ENCODE assay signal across 8 cellular contexts in genomic region chr19:40091205-40092129, GRCh38. TPM values are rescaled to one million over a fixed set of nuclear protein-coding genes. Genes with fewer than 3 reads are reported as not detected.
DNase-seq lines count a peak whose midpoint lies in the region; ATAC-seq and TF ChIP-seq lines count a peak whose summit lies in the region.

No MANE protein-coding gene starts in this region.

- H3K4me3 Mint-ChIP-seq in IgD-negative memory B cell: peak overlapping the region; percentile 99 to 100 (median 100)

- peaks cover 0 to 7% of the 10 kb centered on the region in 2 donors for H3K27me3 ChIP-seq in muscle layer of colon (ENCODE audit: control insufficient read depth in 1 of 2, insufficient read depth in 2 of 2, low read length in 2 of 2)

- no peaks in the 10 kb centered on the region for H3K9me3 ChIP-seq in muscle layer of colon (ENCODE audit: low read length)

- in situ Hi-C loops in G401 (cut with HindIII; ENCODE audit: low sequenced_read_pairs): no loop called here

- ATAC-seq in HG03460 (IDR thresholded peaks at IDR 0.05; ENCODE audit: unreplicated experiment): no peak

- H3K9me3 Mint-ChIP-seq in IgD-negative memory B cell: peaks cover 2 to 11% (median 4%) of the 10 kb centered on the region in 3 donors

- peak overlapping the region; percentile 83 for H3K9ac ChIP-seq in muscle layer of colon (ENCODE audit: low read length)

- H3K36me3 Mint-ChIP-seq in IgD-negative memory B cell: peaks cover 3% of the 10 kb centered on the region

- peak overlapping the region; percentile 92 to 100 (median 98) for H3K27ac Mint-ChIP-seq in IgD-negative memory B cell

- TF ChIP-seq CTCF in AG10803 (conservative IDR thresholded peaks at IDR 0.05; ENCODE audit: low read length): no peak
- TF ChIP-seq CTCF in choroid plexus epithelial cell (conservative IDR thresholded peaks at IDR 0.05; ENCODE audit: low read depth, low read length): no peak

- H3K27me3 Mint-ChIP-seq in IgD-negative memory B cell: peaks cover 6% of the 10 kb centered on the region

- no peaks in the 10 kb centered on the region for H3K4me1 ChIP-seq in muscle layer of colon (ENCODE audit: insufficient read depth, low read length)

- no peaks in the 10 kb centered on the region for H3K36me3 ChIP-seq in muscle layer of colon (ENCODE audit: insufficient read depth, low read length)

- peaks cover 31 to 40% (median 35%) of the 10 kb centered on the region in 3 donors for H3K4me1 Mint-ChIP-seq in IgD-negative memory B cell

- DNase-seq in AG10803 (ENCODE audit: low read depth): no peak
- no peak for DNase-seq in choroid plexus epithelial cell (ENCODE audit: low read depth)
- DNase-seq in NAMALWA (ENCODE audit: low spot score): no peak
- DNase-seq in G401 (ENCODE audit: low spot score): no peak
- DNase-seq in activated gamma-delta T cell treated with Interleukin-2 at 50 U/mL for 16 hours: no peak

- peak overlapping the region; percentile 96 for H3K27ac ChIP-seq in muscle layer of colon (ENCODE audit: low read depth, low read length)

- H3K4me3 ChIP-seq in AG10803 (ENCODE audit: low read length) (peak overlapping the region; percentile 86), choroid plexus epithelial cell (ENCODE audit: low read depth, low read length) (peak overlapping the region; percentile 96), muscle layer of colon (ENCODE audit: low read depth in 1 of 2, low read length in 2 of 2) (peak overlapping the region; percentile 87 to 96)

RNA-seq across cellular contexts. Expression of gene ZNF780A, which starts 0.7 kb away (rescaled TPM):
- 9.6 TPM for polyA plus RNA-seq in IgD-negative memory B cell
- 9.7 and 10.2 TPM in 2 replicates for total RNA-seq in G401 (2014; rRNA removed; shearing (Covaris generic))

RNA-seq across cellular contexts. Expression of gene ZNF780B, which starts 35.4 kb away (rescaled TPM):
- polyA plus RNA-seq in IgD-negative memory B cell: 10.8 TPM
- 9.5 and 12.8 TPM in 2 replicates for total RNA-seq in G401 (2014; rRNA removed; shearing (Covaris generic))
